In the genomic region with DNA sequence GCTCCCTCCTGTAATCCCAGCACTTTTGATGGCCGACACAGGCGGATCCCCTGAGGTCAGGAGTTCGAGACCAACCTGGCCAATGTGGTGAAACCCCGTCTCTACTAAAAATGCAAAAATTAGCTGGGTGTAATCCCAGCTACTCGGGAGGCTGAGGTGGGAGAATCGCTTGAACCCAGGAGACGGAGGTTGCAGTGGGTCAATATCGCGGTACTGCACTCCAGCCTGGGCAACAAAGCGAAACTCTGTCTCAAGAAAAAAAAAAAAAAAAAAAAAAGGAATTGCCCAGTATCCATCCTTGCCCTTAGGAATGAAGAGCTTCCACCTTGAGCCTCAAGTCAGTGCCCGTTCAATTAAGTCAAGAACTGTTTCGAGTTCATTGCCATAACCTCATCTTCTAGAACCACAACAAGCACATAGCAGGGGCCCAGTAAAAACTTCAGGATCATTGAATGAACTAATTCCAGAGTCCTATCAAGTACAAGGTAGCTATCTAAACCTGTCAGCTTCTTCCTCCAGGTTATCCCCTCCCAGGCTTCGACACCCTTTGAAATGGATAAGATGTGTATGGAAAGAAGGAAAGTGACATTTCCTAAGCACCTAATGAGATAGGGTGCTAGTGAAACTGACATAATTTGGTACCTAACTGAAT, we compare ENCODE assay signal across 8 cellular contexts. TPM values are rescaled to one million over a fixed set of nuclear protein-coding genes. Genes with fewer than 3 reads are reported as not detected.
A peak's percentile ranks its signal among the peaks of the same experiment; 100 is the strongest.
DNase-seq lines count a peak whose midpoint lies in the region; ATAC-seq and TF ChIP-seq lines count a peak whose summit lies in the region.

No MANE protein-coding gene starts in this region.

- ATAC-seq in stimulated activated naive CD8-positive, alpha-beta T cell treated with anti-CD3 and anti-CD28 coated beads, Interleukin-15, Interleukin-2, amounts not matched to agents 100 U/mL and 50 U/mL, for 24 hours: no peak
- peak; percentile 1 for ATAC-seq in activated CD8-positive, alpha-beta T cell treated with anti-CD3 and anti-CD28 coated beads for 36 hours
- no peak for ATAC-seq in HG03432 (IDR thresholded peaks at IDR 0.05; ENCODE audit: unreplicated experiment)

- peak overlapping the region; percentile 98 for H3K4me3 Mint-ChIP-seq in stimulated activated naive CD8-positive, alpha-beta T cell treated with anti-CD3 and anti-CD28 coated beads, Interleukin-15, Interleukin-2, amounts not matched to agents 100 ng/mL and 50 ng/mL, for 24 hours
- H3K4me3 Mint-ChIP-seq in activated CD8-positive, alpha-beta T cell treated with anti-CD3 and anti-CD28 coated beads for 36 hours: peak overlapping the region; percentile 98

- DNase-seq in stimulated activated naive CD8-positive, alpha-beta T cell treated with anti-CD3 and anti-CD28 coated beads, Interleukin-15, Interleukin-2, amounts not matched to agents 100 U/mL and 50 U/mL, for 24 hours: no peak
- DNase-seq in activated CD8-positive, alpha-beta T cell treated with anti-CD3 and anti-CD28 coated beads for 36 hours: no peak
- peak; percentile 10 for DNase-seq in iPS-NIHi11 (ENCODE audit: low spot score)
- no peak for DNase-seq in substantia nigra (lab: John Stamatoyannopoulos, UW)
- DNase-seq in GM13976 (ENCODE audit: low spot score): no peak
- no peak for DNase-seq in ACHN

- peak overlapping the region; percentile 69 for H3K27ac ChIP-seq in substantia nigra (ENCODE audit: low read depth, low read length, poor library complexity, severe bottlenecking)

- no peak for TF ChIP-seq CTCF in activated CD8-positive, alpha-beta T cell treated with anti-CD3 and anti-CD28 coated beads for 36 hours (IDR thresholded peaks at IDR 0.05)
- TF ChIP-seq CTCF in GM13976 (IDR thresholded peaks at IDR 0.05; ENCODE audit: borderline replicate concordance, control extremely low read depth, extremely low read depth, insufficient read depth, missing control alignments): no peak

- in situ Hi-C loops in GM13976 (cut with MboI; ENCODE audit: low sequenced_read_pairs, unreplicated experiment): no loop called here
- in situ Hi-C loops in ACHN (cut with HindIII; ENCODE audit: low pct_ligation_motif_present, low pct_unique_long_range_greater_than_20kb, low sequenced_read_pairs): no loop called here

- POLR2A ChIA-PET in activated CD8-positive, alpha-beta T cell treated with anti-CD3 and anti-CD28 coated beads for 36 hours (lab: Charles Lee): interaction anchor here (0.7 to 5.1 kb wide), 7 partner anchors 9 to 1986 kb away, joined by 3 to 46 read pairs (median 3); a partner anchor contains a TSS

- intact Hi-C loops in activated CD8-positive, alpha-beta T cell treated with anti-CD3 and anti-CD28 coated beads for 36 hours (cut with micrococcal nuclease): no loop called here

- H3K27ac Mint-ChIP-seq in stimulated activated naive CD8-positive, alpha-beta T cell treated with anti-CD3 and anti-CD28 coated beads, Interleukin-15, Interleukin-2, amounts not matched to agents 100 ng/mL and 50 ng/mL, for 24 hours: peak overlapping the region; percentile 97
- H3K27ac Mint-ChIP-seq in activated CD8-positive, alpha-beta T cell treated with anti-CD3 and anti-CD28 coated beads for 36 hours: peak overlapping the region; percentile 98

- peaks cover 35% of the 10 kb centered on the region for H3K36me3 Mint-ChIP-seq in stimulated activated naive CD8-positive, alpha-beta T cell treated with anti-CD3 and anti-CD28 coated beads, Interleukin-15, Interleukin-2, amounts not matched to agents 100 ng/mL and 50 ng/mL, for 24 hours (ENCODE audit: low read depth)
- peaks cover 25% of the 10 kb centered on the region for H3K36me3 Mint-ChIP-seq in activated CD8-positive, alpha-beta T cell treated with anti-CD3 and anti-CD28 coated beads for 36 hours (ENCODE audit: low read depth)

- H3K4me1 Mint-ChIP-seq in stimulated activated naive CD8-positive, alpha-beta T cell treated with anti-CD3 and anti-CD28 coated beads, Interleukin-15, Interleukin-2, amounts not matched to agents 100 ng/mL and 50 ng/mL, for 24 hours (ENCODE audit: low read depth): peaks cover 35% of the 10 kb centered on the region
- H3K4me1 Mint-ChIP-seq in activated CD8-positive, alpha-beta T cell treated with anti-CD3 and anti-CD28 coated beads for 36 hours (ENCODE audit: low read depth): peaks cover 29% of the 10 kb centered on the region

- H3K27me3 Mint-ChIP-seq in stimulated activated naive CD8-positive, alpha-beta T cell treated with anti-CD3 and anti-CD28 coated beads, Interleukin-15, Interleukin-2, amounts not matched to agents 100 ng/mL and 50 ng/mL, for 24 hours: no peaks in the 10 kb centered on the region
- no peaks in the 10 kb centered on the region for H3K27me3 Mint-ChIP-seq in activated CD8-positive, alpha-beta T cell treated with anti-CD3 and anti-CD28 coated beads for 36 hours

- H3K9me3 Mint-ChIP-seq in stimulated activated naive CD8-positive, alpha-beta T cell treated with anti-CD3 and anti-CD28 coated beads, Interleukin-15, Interleukin-2, amounts not matched to agents 100 ng/mL and 50 ng/mL, for 24 hours: no peaks in the 10 kb centered on the region
- H3K9me3 Mint-ChIP-seq in activated CD8-positive, alpha-beta T cell treated with anti-CD3 and anti-CD28 coated beads for 36 hours: no peaks in the 10 kb centered on the region

- CTCF ChIA-PET in activated CD8-positive, alpha-beta T cell treated with anti-CD3 and anti-CD28 coated beads for 36 hours (lab: Charles Lee): interaction anchor here (1.6 to 2.7 kb wide), 3 partner anchors 13 to 107 kb away, joined by 3 to 11 read pairs (median 5); a partner anchor contains a TSS

RNA-seq across cellular contexts. Expression of a gene that starts 0.8 kb away (rescaled TPM):
- total RNA-seq in activated CD8-positive, alpha-beta T cell treated with anti-CD3 and anti-CD28 coated beads for 36 hours: 10 to 100 TPM; 21.2 to 22.7 TPM

RNA-seq across cellular contexts. Expression of a gene that starts 13.2 kb away (rescaled TPM):
- total RNA-seq in activated CD8-positive, alpha-beta T cell treated with anti-CD3 and anti-CD28 coated beads for 36 hours: 10 to 100 TPM; 48.1 to 51.4 TPM

RNA-seq across cellular contexts. Expression of a gene that starts 41.7 kb away (rescaled TPM):
- not detected for total RNA-seq in activated CD8-positive, alpha-beta T cell treated with anti-CD3 and anti-CD28 coated beads for 36 hours

RNA-seq across cellular contexts. Expression of a gene that starts 58.5 kb away (rescaled TPM):
- total RNA-seq in activated CD8-positive, alpha-beta T cell treated with anti-CD3 and anti-CD28 coated beads for 36 hours: not detected
